Comparison of ENCODE assay signal across 20 cellular contexts in the genomic region with DNA sequence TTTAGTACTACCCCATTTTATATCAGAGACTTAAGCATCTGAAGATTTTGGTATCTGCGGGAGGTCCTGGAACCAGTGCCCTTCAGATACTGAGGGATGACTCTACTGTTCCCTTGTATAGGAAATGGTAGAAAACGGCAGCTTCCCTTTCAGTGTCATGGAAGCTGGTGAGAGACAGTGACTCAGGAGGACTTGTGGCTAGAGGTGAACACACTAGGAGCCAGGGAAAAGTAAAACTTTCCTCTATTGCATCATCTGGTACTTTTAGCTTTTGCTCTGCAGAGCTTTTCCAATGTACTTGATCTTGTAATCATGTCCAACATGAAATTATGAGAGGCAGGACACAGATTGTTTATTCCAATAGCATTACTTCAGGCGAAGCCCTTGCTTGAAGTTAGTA. TPM values are rescaled to one million over a fixed set of nuclear protein-coding genes. Genes with fewer than 3 reads are reported as not detected.
A peak's percentile ranks its signal among the peaks of the same experiment; 100 is the strongest.
DNase-seq lines count a peak whose midpoint lies in the region; ATAC-seq, FAIRE-seq and TF ChIP-seq lines count a peak whose summit lies in the region.
"Had no signal": no experiment of that assay in that cellular context is flagged by ENCODE, and none has a peak within 500 bp of the region (broad histone marks: within the 10 kb centered on the region; RNA-seq: fewer than 3 reads in every experiment).

No MANE protein-coding gene starts in this region.

- TF ChIP-seq CTCF in astrocyte (IDR thresholded peaks at IDR 0.05; ENCODE audit: insufficient read depth, low read depth, low read length) (no peak), gastrocnemius medialis (IDR thresholded peaks at IDR 0.05 in 4 of 5, conservative IDR thresholded peaks at IDR 0.05 in 1 of 5) (no peak)

- 0 out of 2 replicates have a peak, but pooled peaks cover 13% of the 10 kb centered on the region for H3F3A ChIP-seq in GM23248 (ENCODE audit: insufficient read depth)

- H3K27me3 Mint-ChIP-seq in astrocyte (ENCODE audit: low read depth, unreplicated experiment): no peaks in the 10 kb centered on the region
- no peaks in the 10 kb centered on the region for H3K27me3 Mint-ChIP-seq in naive thymus-derived CD8-positive, alpha-beta T cell

- POLR2A ChIA-PET in naive thymus-derived CD8-positive, alpha-beta T cell (lab: Charles Lee): interaction anchor here (0.6 kb wide), 1 partner anchor 25 kb away, joined by 4 read pairs; no protein-coding TSS in a partner anchor

- H3K4me3 Mint-ChIP-seq in astrocyte (ENCODE audit: unreplicated experiment): no peak overlapping the region
- no peak overlapping the region for H3K4me3 Mint-ChIP-seq in naive thymus-derived CD8-positive, alpha-beta T cell

- no peak for TF ChIP-seq POLR2A in gastrocnemius medialis (IDR thresholded peaks at IDR 0.05)

- DNase-seq in GM23248 (peak; percentile 68), astrocyte (ENCODE audit: low read depth) (peak; percentile 70), glomerular visceral epithelial cell (ENCODE audit: extremely low spot score) (peak; percentile 63), gastrocnemius medialis (peak; percentile 34 to 55), NCI-H524 treated with DMSO at 0.1 percent for 48 hours (lab: John Stamatoyannopoulos, UW) (no peak), H7 (no peak)
- no peak for DNase-seq in naive thymus-derived CD8-positive, alpha-beta T cell
- DNase-seq in activated CD4-positive, alpha-beta T cell treated with anti-CD3 and anti-CD28 coated beads for 48 hours: no peak
- DNase-seq: activated CD8-positive, alpha-beta memory T cell treated with anti-CD3 and anti-CD28 coated beads, Interleukin-2, amount 50 U/mL, for 48 hours; DMS 273 treated with DMSO at 0.1 percent for 48 hours; NCI-H345; pancreas; RPMI8226; stimulated activated CD4-positive, alpha-beta T cell treated with anti-CD3 and anti-CD28 coated beads, Interleukin-2, amount 100 ng/mL, for 24 hours; stimulated activated naive CD4-positive, alpha-beta T cell treated with Interleukin-2 at 50 U/mL for 16 hours had no signal

- no peaks in the 10 kb centered on the region for H3K36me3 Mint-ChIP-seq in astrocyte (ENCODE audit: low read depth, unreplicated experiment)
- H3K36me3 Mint-ChIP-seq in naive thymus-derived CD8-positive, alpha-beta T cell: peaks cover 16 to 44% (median 22%) of the 10 kb centered on the region in 3 donors

- H3K4me1 ChIP-seq in GM23248 (ENCODE audit: insufficient read depth) (peaks cover 22% of the 10 kb centered on the region), astrocyte (ENCODE audit: insufficient read depth, low read length) (peaks cover 5% of the 10 kb centered on the region), gastrocnemius medialis (peaks cover 58 to 69% of the 10 kb centered on the region in 2 donors)
- H3K4me1 ChIP-seq: ascending aorta had no signal

- in situ Hi-C loops in GM23248 (cut with MboI): no loop called here
- in situ Hi-C loops in gastrocnemius medialis (cut with MboI; ENCODE audit: low sequenced_read_pairs in 4 of 4): no loop called here

- no peaks in the 10 kb centered on the region for H3K9me2 ChIP-seq in GM23248 (ENCODE audit: insufficient read depth)

- ATAC-seq in gastrocnemius medialis: peak; percentile 91 to 92
- ATAC-seq in naive thymus-derived CD8-positive, alpha-beta T cell: no peak

- H3K36me3 ChIP-seq in GM23248 (ENCODE audit: low read depth) (no peaks in the 10 kb centered on the region), astrocyte (ENCODE audit: insufficient read depth, low read length) (no peaks in the 10 kb centered on the region), gastrocnemius medialis (no peaks in the 10 kb centered on the region), H7 (replicated peaks; ENCODE audit: control insufficient read depth, insufficient read depth, low read length) (no peaks in the 10 kb centered on the region)
- H3K36me3 ChIP-seq: ascending aorta, pancreas had no signal

- H3K27ac Mint-ChIP-seq in astrocyte (ENCODE audit: unreplicated experiment): peak overlapping the region; percentile 72
- no peak overlapping the region for H3K27ac Mint-ChIP-seq in naive thymus-derived CD8-positive, alpha-beta T cell

- no peak overlapping the region for H3K4me3 ChIP-seq in GM23248
- no peak overlapping the region for H3K4me3 ChIP-seq in astrocyte (ENCODE audit: insufficient read depth, low read depth, low read length)
- H3K4me3 ChIP-seq in gastrocnemius medialis: no peak overlapping the region
- H3K4me3 ChIP-seq in H7 (ENCODE audit: insufficient read depth, low read depth, low read length): no peak overlapping the region
- H3K4me3 ChIP-seq: ascending aorta, pancreas had no signal

- H3K79me2 ChIP-seq in GM23248 (ENCODE audit: insufficient read depth) (no peaks in the 10 kb centered on the region), astrocyte (ENCODE audit: insufficient read depth, low read length) (no peaks in the 10 kb centered on the region)

- H3K4me2 ChIP-seq in GM23248 (ENCODE audit: unreplicated experiment) (no peak overlapping the region), astrocyte (ENCODE audit: low read length) (peak overlapping the region; percentile 18)

- peaks cover 31% of the 10 kb centered on the region for H3K4me1 Mint-ChIP-seq in astrocyte (ENCODE audit: low read depth, unreplicated experiment)
- peaks cover 0 to 7% (median 4%) of the 10 kb centered on the region in 4 donors for H3K4me1 Mint-ChIP-seq in naive thymus-derived CD8-positive, alpha-beta T cell

- H3K9ac ChIP-seq in GM23248 (no peak overlapping the region), astrocyte (ENCODE audit: low read length) (no peak overlapping the region)

- H2AFZ ChIP-seq in GM23248: peak overlapping the region; percentile 20; the same call in 1 of the 2 replicates
- no peak overlapping the region for H2AFZ ChIP-seq in astrocyte (ENCODE audit: low read depth, low read length)

- H3K27ac ChIP-seq in GM23248 (0 out of 2 replicates have a peak overlapping the region, but pooled peaks have one; percentile 32), astrocyte (ENCODE audit: low read depth, low read length) (peak overlapping the region; percentile 14), gastrocnemius medialis (peak overlapping the region; percentile 84 to 91 (median 88))
- H3K27ac ChIP-seq: ascending aorta had no signal

- intact Hi-C loops in gastrocnemius medialis (cut with DNase I; ENCODE audit: low total_unique reads): no loop called here

- no peaks in the 10 kb centered on the region for H3K9me3 ChIP-seq in GM23248 (ENCODE audit: low read depth)
- no peaks in the 10 kb centered on the region for H3K9me3 ChIP-seq in astrocyte (ENCODE audit: insufficient read depth, low read depth, low read length)
- no peaks in the 10 kb centered on the region for H3K9me3 ChIP-seq in gastrocnemius medialis
- H3K9me3 ChIP-seq: ascending aorta, pancreas had no signal

- FAIRE-seq in astrocyte (lab: Jason Lieb, UNC): no peak
- FAIRE-seq: endometrium, GM12892, islet of Langerhans, pancreas, TTC549 had no signal

- H3K9me3 Mint-ChIP-seq in astrocyte (ENCODE audit: unreplicated experiment): no peaks in the 10 kb centered on the region
- H3K9me3 Mint-ChIP-seq in naive thymus-derived CD8-positive, alpha-beta T cell: no peaks in the 10 kb centered on the region

- 66 to 69% methylated on average over 3 of the region's 3 CpGs for WGBS in GM23248 (ENCODE audit: low coverage in 1 of 2, low lambda C conversion rate in 2 of 2, missing lambda C conversion rate in 2 of 2), 2 experiments

- H4K20me1 ChIP-seq in GM23248 (ENCODE audit: insufficient read depth): no peaks in the 10 kb centered on the region
- H4K20me1 ChIP-seq in astrocyte (ENCODE audit: insufficient read depth, low read length): no peaks in the 10 kb centered on the region

- H3K27me3 ChIP-seq in GM23248 (replicated peaks; ENCODE audit: insufficient read depth): no peaks in the 10 kb centered on the region
- H3K27me3 ChIP-seq in astrocyte (ENCODE audit: insufficient read depth, low read length): no peaks in the 10 kb centered on the region
- no peaks in the 10 kb centered on the region for H3K27me3 ChIP-seq in gastrocnemius medialis
- H3K27me3 ChIP-seq in H7 (ENCODE audit: control insufficient read depth, insufficient read depth, low read length): no peaks in the 10 kb centered on the region
- H3K27me3 ChIP-seq: ascending aorta, pancreas had no signal

RNA-seq across cellular contexts. Expression of gene RNF144B, which starts 45.0 kb away (rescaled TPM):
- 3.5 and 3.7 TPM in 2 replicates for total RNA-seq in GM23248 (2014; rRNA removed; shearing (Covaris generic))
- 2.6 and 2.7 TPM in 2 replicates for polyA plus RNA-seq in GM23248 (2016; fragmentation: Nextera tagmentation; extraction: Ambion mirVana)
- 3.6 and 7.2 TPM in 2 replicates for total RNA-seq in astrocyte
- total RNA-seq in gastrocnemius medialis: 10 to 100 TPM in 3 of 4 donors, 1 to 10 TPM in 1; 8.4 to 47.0 (median 31.9) TPM
- total RNA-seq in naive thymus-derived CD8-positive, alpha-beta T cell: 1 to 10 TPM; 4.6 to 6.4 TPM
- polyA plus RNA-seq in naive thymus-derived CD8-positive, alpha-beta T cell: 1 to 10 TPM; 2.1 to 3.6 (median 3.0) TPM
- 1.4 and 1.7 TPM in 2 replicates for total RNA-seq in H7 (2014; rRNA removed; shearing (Covaris generic))

Comparison
In these comparisons a context has a peak if more than half of its experiments do, and no peak if none do; other contexts are left out.
1. DNase-seq: peak in GM23248 (single experiment), astrocyte (single experiment), glomerular visceral epithelial cell (single experiment) and gastrocnemius medialis (2 of 2); none in naive thymus-derived CD8-positive, alpha-beta T cell (0 of 10), activated CD4-positive, alpha-beta T cell treated with anti-CD3 and anti-CD28 coated beads for 48 hours (single experiment), NCI-H524 treated with DMSO at 0.1 percent for 48 hours (single experiment) and H7 (single experiment).
2. H3K27ac ChIP-seq: peak in every context shown above with its lines; median percentile 88 in gastrocnemius medialis; 32 in GM23248; 14 in astrocyte.
3. ATAC-seq: peak in gastrocnemius medialis (2 of 2); none in naive thymus-derived CD8-positive, alpha-beta T cell (0 of 2).